24 cellular contexts compared by ENCODE assay signal in genomic region chr15:59993041-59993750, GRCh38. TPM values are rescaled to one million over a fixed set of nuclear protein-coding genes. Genes with fewer than 3 reads are reported as not detected.
"Had no signal": no experiment of that assay in that cellular context is flagged by ENCODE, and none has a peak within 500 bp of the region (broad histone marks: within the 10 kb centered on the region; RNA-seq: fewer than 3 reads in every experiment).

No MANE protein-coding gene starts in this region.

- H3K36me3 ChIP-seq: ascending aorta, colonic mucosa, pancreas, stomach had no signal

- H3K36me3 Mint-ChIP-seq: immature natural killer cell had no signal

- H3K27ac Mint-ChIP-seq: activated naive CD4-positive, alpha-beta T cell treated with anti-CD3 and anti-CD28 coated beads for 36 hours; immature natural killer cell; type B pancreatic cell had no signal

- H3K9me3 ChIP-seq: ascending aorta, colonic mucosa, pancreas had no signal

- H3K4me3 Mint-ChIP-seq: activated naive CD4-positive, alpha-beta T cell treated with anti-CD3 and anti-CD28 coated beads for 36 hours; activated T-cell treated with anti-CD3 and anti-CD28 coated beads, Interleukin-2, amount 50 U/mL, for 4 hours; central memory CD8-positive, alpha-beta T cell; immature natural killer cell had no signal

- ATAC-seq: activated T-cell treated with anti-CD3 and anti-CD28 coated beads, Interleukin-2, amount 50 U/mL, for 4 hours; foreskin keratinocyte; naive thymus-derived CD4-positive, alpha-beta T cell; pancreas; sciatic nerve had no signal

- H3K9me3 Mint-ChIP-seq: activated naive CD4-positive, alpha-beta T cell treated with anti-CD3 and anti-CD28 coated beads for 36 hours; activated T-cell treated with anti-CD3 and anti-CD28 coated beads, Interleukin-2, amount 50 U/mL, for 4 hours; central memory CD8-positive, alpha-beta T cell; type B pancreatic cell had no signal

- H3K4me3 ChIP-seq: ascending aorta, colonic mucosa, pancreas, smooth muscle cell, stomach had no signal

- DNase-seq: activated CD4-positive, CD25-positive, alpha-beta regulatory T cell; activated CD8-positive, alpha-beta memory T cell treated with anti-CD3 and anti-CD28 coated beads, Interleukin-2, amount 50 U/mL, for 4 hours; activated T-cell treated with anti-CD3 and anti-CD28 coated beads, Interleukin-2, amount 50 U/mL, for 4 hours; colonic mucosa; foreskin keratinocyte; hippocampal formation; immature natural killer cell; naive thymus-derived CD4-positive, alpha-beta T cell; stimulated activated CD4-positive, alpha-beta T cell treated with anti-CD3 and anti-CD28 coated beads, Interleukin-4, amount 100 ng/mL, for 1 hour; stomach; SW 1271 had no signal

- H3K4me1 ChIP-seq: ascending aorta, foreskin keratinocyte had no signal

- H3K4me2 ChIP-seq: smooth muscle cell had no signal

- H3K27ac ChIP-seq: ascending aorta, colonic mucosa, foreskin keratinocyte, pancreas, stomach had no signal

RNA-seq across cellular contexts. Expression of gene FOXB1, which starts 10.9 kb away (rescaled TPM):
- total RNA-seq: activated naive CD4-positive, alpha-beta T cell treated with anti-CD3 and anti-CD28 coated beads for 36 hours; ascending aorta; colonic mucosa; epithelial cell of proximal tubule; fibroblast of lung; foreskin keratinocyte; liver; mucosa of gallbladder; pancreas; pulmonary artery endothelial cell; sciatic nerve; smooth muscle cell; stomach; temporal lobe had no signal
- polyA plus RNA-seq: fibroblast of lung, foreskin keratinocyte, liver, pancreas, smooth muscle cell, stomach had no signal
